ENCODE assay signal across 13 cellular contexts in the genomic region with DNA sequence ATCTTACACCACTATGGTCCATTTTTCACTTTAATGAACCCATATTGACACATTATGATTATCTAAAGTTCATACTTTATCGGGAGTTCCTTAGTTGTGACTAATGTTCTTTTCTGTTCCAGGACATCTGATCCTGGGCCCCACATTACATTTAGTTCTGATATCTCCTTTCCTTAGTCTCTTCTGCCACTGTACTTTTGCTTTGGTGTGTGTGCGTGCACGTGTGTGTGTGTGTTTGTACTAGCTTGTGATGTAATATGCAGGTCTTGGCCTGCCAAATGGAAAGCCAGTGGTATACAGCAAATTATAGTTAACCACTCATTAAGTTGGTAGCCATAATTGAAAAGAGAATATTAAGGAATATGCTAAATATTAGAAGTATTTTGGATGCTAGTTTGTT.
DNase-seq lines count a peak whose midpoint lies in the region; ATAC-seq, FAIRE-seq and TF ChIP-seq lines count a peak whose summit lies in the region.
"Had no signal": no experiment of that assay in that cellular context is flagged by ENCODE, and none has a peak within 500 bp of the region (broad histone marks: within the 10 kb centered on the region; RNA-seq: fewer than 3 reads in every experiment).

No MANE protein-coding gene starts in this region.

- peak overlapping the region; percentile 33 for H3K9ac ChIP-seq in Loucy (ENCODE audit: low read depth, low read length, poor library complexity, severe bottlenecking)

- no peaks in the 10 kb centered on the region; the same call in 1 of the 2 replicates for H3F3A ChIP-seq in Loucy (ENCODE audit: low read depth)

- no peaks in the 10 kb centered on the region for H4K20me1 ChIP-seq in Loucy (ENCODE audit: insufficient read depth, low read length, poor library complexity, severe bottlenecking)

- no peaks in the 10 kb centered on the region for H3K79me2 ChIP-seq in Loucy (ENCODE audit: insufficient read depth, low read length)

- H3K36me3 Mint-ChIP-seq in CD8-positive, alpha-beta T cell = no peaks in the 10 kb centered on the region
- peaks cover 10% of the 10 kb centered on the region for H3K36me3 Mint-ChIP-seq in natural killer cell treated with Interleukin-12 subunit alpha and Interleukin-12 subunit beta and Interleukin-15 and Interleukin-18, amount 100 ng/mL, for 72 hours
- peaks cover 6% of the 10 kb centered on the region for H3K36me3 Mint-ChIP-seq in WTC11

- TF ChIP-seq CTCF in CD8-positive, alpha-beta T cell (IDR thresholded peaks at IDR 0.05) = no peak
- no peak for TF ChIP-seq CTCF in Loucy (conservative IDR thresholded peaks at IDR 0.05; ENCODE audit: low read length)
- no peak for TF ChIP-seq CTCF in bronchial epithelial cell (IDR thresholded peaks at IDR 0.05; ENCODE audit: insufficient read depth, low read length, severe bottlenecking)
- no peak for TF ChIP-seq CTCF in WTC11 (IDR thresholded peaks at IDR 0.05)

- intact Hi-C loops in CD8-positive, alpha-beta T cell (cut with DNase I, micrococcal nuclease) = loop anchor here in 1 of 2 experiments (10.0 kb wide), 1 partner anchor 259 kb away; a partner anchor contains a TSS

- H3K4me2 ChIP-seq in Loucy (ENCODE audit: low read depth, low read length, poor library complexity, severe bottlenecking) = peak overlapping the region; percentile 75

- no peaks in the 10 kb centered on the region for H3K9me3 ChIP-seq in CD8-positive, alpha-beta T cell (ENCODE audit: low read length)
- H3K9me3 ChIP-seq in Loucy (ENCODE audit: insufficient read depth, low read depth, low read length) (no peaks in the 10 kb centered on the region), SJCRH30 (replicated peaks) (peaks cover 11% of the 10 kb centered on the region; the same call in 1 of the 2 replicates)

- H3K9me2 ChIP-seq in Loucy (replicated peaks; ENCODE audit: low read depth, low read length) = no peaks in the 10 kb centered on the region

- H3K4me1 Mint-ChIP-seq in CD8-positive, alpha-beta T cell (ENCODE audit: low read depth) = peaks cover 69% of the 10 kb centered on the region
- peaks cover 61 to 69% of the 10 kb centered on the region in 2 donors for H3K4me1 Mint-ChIP-seq in natural killer cell treated with Interleukin-12 subunit alpha and Interleukin-12 subunit beta and Interleukin-15 and Interleukin-18, amount 100 ng/mL, for 72 hours (ENCODE audit: low read depth in 2 of 2)
- peaks cover 42% of the 10 kb centered on the region for H3K4me1 Mint-ChIP-seq in WTC11

- no peaks in the 10 kb centered on the region for H3K27me3 ChIP-seq in CD8-positive, alpha-beta T cell (ENCODE audit: insufficient read depth, low read length)
- H3K27me3 ChIP-seq in Loucy (ENCODE audit: insufficient read depth, low read length, poor library complexity, severe bottlenecking) (no peaks in the 10 kb centered on the region), bronchial epithelial cell (ENCODE audit: control insufficient read depth, insufficient read depth, low read length) (no peaks in the 10 kb centered on the region), SJCRH30 (no peaks in the 10 kb centered on the region)

- CTCF ChIA-PET in CD8-positive, alpha-beta T cell (lab: Charles Lee) = interaction anchor here (0.9 to 1.9 kb wide), 7 partner anchors 16 to 257 kb away, joined by 3 to 9 read pairs (median 6); no protein-coding TSS in a partner anchor
- CTCF ChIA-PET in WTC11 (lab: Charles Lee) = no interaction called here

- H3K4me1 ChIP-seq in CD8-positive, alpha-beta T cell (ENCODE audit: insufficient read depth, low read length) = peaks cover 49% of the 10 kb centered on the region
- H3K4me1 ChIP-seq in Loucy (ENCODE audit: insufficient read depth, low read length, poor library complexity, severe bottlenecking) (peaks cover 66% of the 10 kb centered on the region), SJCRH30 (peaks cover 43% of the 10 kb centered on the region)

- peak overlapping the region; percentile 74 for H3K4me3 Mint-ChIP-seq in CD8-positive, alpha-beta T cell
- peak overlapping the region; percentile 79 for H3K4me3 Mint-ChIP-seq in natural killer cell treated with Interleukin-12 subunit alpha and Interleukin-12 subunit beta and Interleukin-15 and Interleukin-18, amount 100 ng/mL, for 72 hours
- no peak overlapping the region for H3K4me3 Mint-ChIP-seq in WTC11

- H3K27me3 Mint-ChIP-seq in CD8-positive, alpha-beta T cell (ENCODE audit: low read depth) = no peaks in the 10 kb centered on the region
- no peaks in the 10 kb centered on the region for H3K27me3 Mint-ChIP-seq in natural killer cell treated with Interleukin-12 subunit alpha and Interleukin-12 subunit beta and Interleukin-15 and Interleukin-18, amount 100 ng/mL, for 72 hours
- no peaks in the 10 kb centered on the region; the same call in 1 of the 2 replicates for H3K27me3 Mint-ChIP-seq in WTC11 (ENCODE audit: low read depth)

- ATAC-seq in CD8-positive, alpha-beta T cell = no peak
- no peak for ATAC-seq in natural killer cell treated with Interleukin-12 subunit alpha and Interleukin-12 subunit beta and Interleukin-15 and Interleukin-18, amount 100 ng/mL, for 72 hours
- ATAC-seq in WTC11 (no peak), HG02610 (IDR thresholded peaks at IDR 0.05; ENCODE audit: unreplicated experiment) (no peak)
- ATAC-seq: activated CD4-positive, CD25-positive, alpha-beta regulatory T cell treated with anti-CD3 and anti-CD28 coated beads, Interleukin-2, amount 50 U/mL, for 24 hours had no signal

- POLR2A ChIA-PET in CD8-positive, alpha-beta T cell (lab: Charles Lee) = interaction anchor here (1.3 to 2.8 kb wide), 3 partner anchors 14 to 86 kb away, joined by 4 to 22 read pairs (median 7); no protein-coding TSS in a partner anchor
- POLR2A ChIA-PET in WTC11 (lab: Charles Lee) = interaction anchor here (0.6 kb wide), 1 partner anchor 855 kb away, joined by 5 read pairs; no protein-coding TSS in a partner anchor

- no peak for FAIRE-seq in bronchial epithelial cell (lab: Jason Lieb, UNC)
- FAIRE-seq: colon had no signal

- H3K36me3 ChIP-seq in CD8-positive, alpha-beta T cell (ENCODE audit: insufficient read depth, low read length) = no peaks in the 10 kb centered on the region
- H3K36me3 ChIP-seq in Loucy (ENCODE audit: insufficient read depth, low read length) (no peaks in the 10 kb centered on the region), bronchial epithelial cell (ENCODE audit: control insufficient read depth, insufficient read depth, low read length) (no peaks in the 10 kb centered on the region), SJCRH30 (no peaks in the 10 kb centered on the region)

- no peak overlapping the region for H3K4me3 ChIP-seq in CD8-positive, alpha-beta T cell (ENCODE audit: low read depth, low read length)
- H3K4me3 ChIP-seq in Loucy (ENCODE audit: low read length, poor library complexity, severe bottlenecking) = peak overlapping the region; percentile 47
- no peak overlapping the region for H3K4me3 ChIP-seq in bronchial epithelial cell (ENCODE audit: low read depth, low read length)
- H3K4me3 ChIP-seq in SJCRH30 = no peak overlapping the region

- no peak for DNase-seq in CD8-positive, alpha-beta T cell
- DNase-seq in bronchial epithelial cell (ENCODE audit: low read depth) = peak; percentile 58
- DNase-seq in natural killer cell treated with Interleukin-12 subunit alpha and Interleukin-12 subunit beta and Interleukin-15 and Interleukin-18, amount 100 ng/mL, for 72 hours (ENCODE audit: low spot score) = no peak
- no peak for DNase-seq in WTC11 (ENCODE audit: low spot score)
- no peak for DNase-seq in SJCRH30
- no peak for DNase-seq in T1000 (lab: John Stamatoyannopoulos, UW)
- DNase-seq: NCI-H1417 treated with DMSO at 0.1 percent for 48 hours, NCI-H526, SIG-M5 had no signal

- peak overlapping the region; percentile 91 for H3K27ac Mint-ChIP-seq in CD8-positive, alpha-beta T cell
- peak overlapping the region; percentile 87 to 89 for H3K27ac Mint-ChIP-seq in natural killer cell treated with Interleukin-12 subunit alpha and Interleukin-12 subunit beta and Interleukin-15 and Interleukin-18, amount 100 ng/mL, for 72 hours
- no peak overlapping the region for H3K27ac Mint-ChIP-seq in WTC11

- peak overlapping the region; percentile 68 for H2AFZ ChIP-seq in Loucy (ENCODE audit: low read length)

- H3K27ac ChIP-seq in CD8-positive, alpha-beta T cell (ENCODE audit: low read depth, low read length) = no peak overlapping the region
- H3K27ac ChIP-seq in SJCRH30 = no peak overlapping the region

- peaks cover 3% of the 10 kb centered on the region for H3K9me3 Mint-ChIP-seq in CD8-positive, alpha-beta T cell
- peaks cover 3% of the 10 kb centered on the region for H3K9me3 Mint-ChIP-seq in natural killer cell treated with Interleukin-12 subunit alpha and Interleukin-12 subunit beta and Interleukin-15 and Interleukin-18, amount 100 ng/mL, for 72 hours
- H3K9me3 Mint-ChIP-seq in WTC11 = peaks cover 14% of the 10 kb centered on the region

TF ChIP-seq in WTC11, 78 proteins besides CTCF, POLR2A, EP300 and RAD21 (continues in another document):
- TF ChIP-seq, protein P1, sequence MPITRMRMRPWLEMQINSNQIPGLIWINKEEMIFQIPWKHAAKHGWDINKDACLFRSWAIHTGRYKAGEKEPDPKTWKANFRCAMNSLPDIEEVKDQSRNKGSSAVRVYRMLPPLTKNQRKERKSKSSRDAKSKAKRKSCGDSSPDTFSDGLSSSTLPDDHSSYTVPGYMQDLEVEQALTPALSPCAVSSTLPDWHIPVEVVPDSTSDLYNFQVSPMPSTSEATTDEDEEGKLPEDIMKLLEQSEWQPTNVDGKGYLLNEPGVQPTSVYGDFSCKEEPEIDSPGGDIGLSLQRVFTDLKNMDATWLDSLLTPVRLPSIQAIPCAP (CRISPR knock-in tag; IDR thresholded peaks at IDR 0.05) = no peak
- TF ChIP-seq, protein P2, sequence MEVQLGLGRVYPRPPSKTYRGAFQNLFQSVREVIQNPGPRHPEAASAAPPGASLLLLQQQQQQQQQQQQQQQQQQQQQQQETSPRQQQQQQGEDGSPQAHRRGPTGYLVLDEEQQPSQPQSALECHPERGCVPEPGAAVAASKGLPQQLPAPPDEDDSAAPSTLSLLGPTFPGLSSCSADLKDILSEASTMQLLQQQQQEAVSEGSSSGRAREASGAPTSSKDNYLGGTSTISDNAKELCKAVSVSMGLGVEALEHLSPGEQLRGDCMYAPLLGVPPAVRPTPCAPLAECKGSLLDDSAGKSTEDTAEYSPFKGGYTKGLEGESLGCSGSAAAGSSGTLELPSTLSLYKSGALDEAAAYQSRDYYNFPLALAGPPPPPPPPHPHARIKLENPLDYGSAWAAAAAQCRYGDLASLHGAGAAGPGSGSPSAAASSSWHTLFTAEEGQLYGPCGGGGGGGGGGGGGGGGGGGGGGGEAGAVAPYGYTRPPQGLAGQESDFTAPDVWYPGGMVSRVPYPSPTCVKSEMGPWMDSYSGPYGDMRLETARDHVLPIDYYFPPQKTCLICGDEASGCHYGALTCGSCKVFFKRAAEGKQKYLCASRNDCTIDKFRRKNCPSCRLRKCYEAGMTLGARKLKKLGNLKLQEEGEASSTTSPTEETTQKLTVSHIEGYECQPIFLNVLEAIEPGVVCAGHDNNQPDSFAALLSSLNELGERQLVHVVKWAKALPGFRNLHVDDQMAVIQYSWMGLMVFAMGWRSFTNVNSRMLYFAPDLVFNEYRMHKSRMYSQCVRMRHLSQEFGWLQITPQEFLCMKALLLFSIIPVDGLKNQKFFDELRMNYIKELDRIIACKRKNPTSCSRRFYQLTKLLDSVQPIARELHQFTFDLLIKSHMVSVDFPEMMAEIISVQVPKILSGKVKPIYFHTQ (CRISPR knock-in tag; IDR thresholded peaks at IDR 0.05) = no peak
- TF ChIP-seq NFE2L1 (CRISPR knock-in tag; IDR thresholded peaks at IDR 0.05) (no peak), TEAD4 (CRISPR knock-in tag; IDR thresholded peaks at IDR 0.05) (no peak), ZNF416 (CRISPR knock-in tag; IDR thresholded peaks at IDR 0.05) (no peak)
